23 cellular contexts compared by ENCODE assay signal in genomic region chr20:8326196-8326595, GRCh38.
DNase-seq lines count a peak whose midpoint lies in the region; ATAC-seq, FAIRE-seq and TF ChIP-seq lines count a peak whose summit lies in the region.
"Had no signal": no experiment of that assay in that cellular context is flagged by ENCODE, and none has a peak within 500 bp of the region (broad histone marks: within the 10 kb centered on the region; RNA-seq: fewer than 3 reads in every experiment).

No MANE protein-coding gene starts in this region.

- in situ Hi-C loops in HepG2 (cut with HindIII; ENCODE audit: extremely low pct_ligation_motif_present, low pct_unique_long_range_greater_than_20kb), result no loop called here

- H3K79me2 ChIP-seq in HepG2 (ENCODE audit: insufficient read depth, low read length), result no peaks in the 10 kb centered on the region

- POLR2A ChIA-PET in HepG2 (lab: Yijun Ruan, JAX), result no interaction called here

- H3K36me3 ChIP-seq in HepG2 (replicated peaks in 1 of 2; ENCODE audit: control insufficient read depth in 1 of 2, insufficient read depth in 2 of 2, low read length in 2 of 2), result peaks cover 0 to 2% of the 10 kb centered on the region in 2 experiments; a peak in 3 of 5 replicates
- no peaks in the 10 kb centered on the region for H3K36me3 ChIP-seq in right lobe of liver
- H3K36me3 ChIP-seq in H7 (replicated peaks; ENCODE audit: control insufficient read depth, insufficient read depth, low read length), result no peaks in the 10 kb centered on the region

- H3K27me3 ChIP-seq in HepG2 (ENCODE audit: control insufficient read depth in 1 of 2, insufficient read depth in 2 of 2, low read length in 2 of 2), result no peaks in the 10 kb centered on the region
- no peaks in the 10 kb centered on the region for H3K27me3 ChIP-seq in right lobe of liver
- no peaks in the 10 kb centered on the region for H3K27me3 ChIP-seq in H7 (ENCODE audit: control insufficient read depth, insufficient read depth, low read length)
- H3K27me3 ChIP-seq: BLaER1 treated with 17β-estradiol and CSF1 and Interleukin-3, amounts not matched to agents 10 nM and 100 nM had no signal

- no peak overlapping the region for H3K4me3 Mint-ChIP-seq in nephron
- H3K4me3 Mint-ChIP-seq: B cell; CD4-positive, alpha-beta T cell; CD8-positive, alpha-beta T cell had no signal

- no peaks in the 10 kb centered on the region for H3K36me3 Mint-ChIP-seq in nephron (ENCODE audit: low read depth)
- H3K36me3 Mint-ChIP-seq: CD8-positive, alpha-beta T cell had no signal

- no peak overlapping the region for H3K9ac ChIP-seq in HepG2 (ENCODE audit: insufficient read depth, low read depth, low read length)
- H3K9ac ChIP-seq: BLaER1 treated with 17β-estradiol and CSF1 and Interleukin-3, amounts not matched to agents 10 nM and 100 nM had no signal

- intact Hi-C loops in HepG2 (cut with micrococcal nuclease; ENCODE audit: unreplicated experiment), result no loop called here
- intact Hi-C loops in right lobe of liver (cut with DNase I), result no loop called here

- H3K4me1 Mint-ChIP-seq in nephron, result peaks cover 5% of the 10 kb centered on the region
- H3K4me1 Mint-ChIP-seq: B cell had no signal

- H2AFZ ChIP-seq in HepG2 (ENCODE audit: low read length), result no peak overlapping the region

- H3K4me2 ChIP-seq in HepG2 (ENCODE audit: low read depth, low read length), result no peak overlapping the region
- H3K4me2 ChIP-seq: A549; BLaER1 treated with 17β-estradiol and CSF1 and Interleukin-3, amounts not matched to agents 10 nM and 100 nM had no signal

- peaks cover 48% of the 10 kb centered on the region for H3K4me1 ChIP-seq in HepG2 (ENCODE audit: insufficient read depth, low read length)
- H3K4me1 ChIP-seq in right lobe of liver, result no peaks in the 10 kb centered on the region
- H3K4me1 ChIP-seq: A549 had no signal

- no peak for TF ChIP-seq RAD21 in HepG2 (CRISPR knock-in tag; IDR thresholded peaks at IDR 0.05)

- TF ChIP-seq POLR2A in HepG2 (IDR thresholded peaks at IDR 0.05; ENCODE audit: insufficient read depth in 1 of 2, low read depth in 2 of 2, low read length in 2 of 2) (no peak), right lobe of liver (IDR thresholded peaks at IDR 0.05) (no peak)

- no TSS peak for BruUV-seq in HepG2 (replicated peaks; lab: Mats Ljungman, UMichigan)

- peak overlapping the region; percentile 34 to 78 (median 56) for H3K27ac Mint-ChIP-seq in nephron
- H3K27ac Mint-ChIP-seq: B cell; CD4-positive, alpha-beta T cell; CD8-positive, alpha-beta T cell had no signal

- H4K20me1 ChIP-seq in HepG2 (ENCODE audit: insufficient read depth, low read length), result no peaks in the 10 kb centered on the region
- H4K20me1 ChIP-seq: BLaER1 treated with 17β-estradiol and CSF1 and Interleukin-3, amounts not matched to agents 10 nM and 100 nM had no signal

- 83% methylated on average over 3 of the region's 3 CpGs for WGBS in HepG2 (ENCODE audit: low lambda C conversion rate)
- WGBS in right lobe of liver (ENCODE audit: insufficient coverage, low coverage, low lambda C conversion rate, missing lambda C conversion rate), result 68% methylated on average over 3 of the region's 3 CpGs

- no peak overlapping the region for H3K27ac ChIP-seq in HepG2 (ENCODE audit: extremely low read length, insufficient read depth, low read length)
- no peak overlapping the region for H3K27ac ChIP-seq in right lobe of liver
- H3K27ac ChIP-seq: 22Rv1; A549; BLaER1 treated with 17β-estradiol and CSF1 and Interleukin-3, amounts not matched to agents 10 nM and 100 nM; C4-2B had no signal

- TF ChIP-seq EP300 in HepG2 (IDR thresholded peaks at IDR 0.05; ENCODE audit: low read depth in 2 of 2, low read length in 2 of 2), result no peak
- TF ChIP-seq EP300 in HepG2 (CRISPR knock-in tag; IDR thresholded peaks at IDR 0.05; ENCODE audit: borderline replicate concordance), result no peak

- H3K9me3 Mint-ChIP-seq in nephron, result no peaks in the 10 kb centered on the region
- H3K9me3 Mint-ChIP-seq: CD4-positive, alpha-beta T cell; CD8-positive, alpha-beta T cell had no signal

- CTCF ChIA-PET in HepG2 (lab: Yijun Ruan, JAX; ENCODE audit: low intra/inter-chr PET ratio, low total read pairs), result no interaction called here

- TF ChIP-seq CTCF in HepG2 (CRISPR knock-in tag; IDR thresholded peaks at IDR 0.05) (no peak), right lobe of liver (IDR thresholded peaks at IDR 0.05) (no peak), nephron (IDR thresholded peaks at IDR 0.05; ENCODE audit: unreplicated experiment in 3 of 3) (no peak)

- FAIRE-seq in HepG2 (lab: Jason Lieb, UNC), result no peak
- FAIRE-seq: A549, D721Med, G401.6, GM12891 had no signal

- no peak for DNase-seq in HepG2 (ENCODE audit: low spot score)
- DNase-seq in right lobe of liver, result no peak
- DNase-seq in kidney tubule cell (ENCODE audit: low spot score), result peak; percentile 30
- DNase-seq in renal cortical epithelial cell (ENCODE audit: low read depth), result peak; percentile 43
- no peak for DNase-seq in H7
- DNase-seq: AML-193; Caco-2; Calu3; CD4-positive, alpha-beta T cell; CD8-positive, alpha-beta T cell; DMS79 treated with DMSO at 0.1 percent for 48 hours; GF-D8 had no signal

- no peaks in the 10 kb centered on the region for H3K9me3 ChIP-seq in HepG2 (ENCODE audit: low read length)
- no peaks in the 10 kb centered on the region for H3K9me3 ChIP-seq in right lobe of liver
- H3K9me3 ChIP-seq: A549, Caco-2 had no signal

- ATAC-seq in HepG2 (no peak), right lobe of liver (no peak), GM18909 (IDR thresholded peaks at IDR 0.05; ENCODE audit: poor library complexity, unreplicated experiment) (no peak), GM21737 (IDR thresholded peaks at IDR 0.05; ENCODE audit: unreplicated experiment) (no peak)
- ATAC-seq: A549; CD8-positive, alpha-beta T cell had no signal

- no peaks in the 10 kb centered on the region for H3K27me3 Mint-ChIP-seq in nephron (ENCODE audit: low read depth)
- H3K27me3 Mint-ChIP-seq: CD4-positive, alpha-beta T cell had no signal

- H3K4me3 ChIP-seq in HepG2 (replicated peaks in 1 of 3; ENCODE audit: insufficient read depth in 1 of 3, low read depth in 2 of 3, low read length in 3 of 3) (no peak overlapping the region), right lobe of liver (no peak overlapping the region), H7 (ENCODE audit: insufficient read depth, low read depth, low read length) (no peak overlapping the region)
- H3K4me3 ChIP-seq: A549; BLaER1 treated with 17β-estradiol and CSF1 and Interleukin-3, amounts not matched to agents 10 nM and 100 nM had no signal

TF ChIP-seq in HepG2, 621 proteins besides CTCF, POLR2A, EP300 and RAD21 (continues in another document):
- TF ChIP-seq CREB1 (IDR thresholded peaks at IDR 0.05) (no peak), CREB1 (CRISPR knock-in tag; IDR thresholded peaks at IDR 0.05) (0 out of 2 replicates have a peak, but pooled peaks have one; percentile 26), U2AF2 (IDR thresholded peaks at IDR 0.05; ENCODE audit: low read depth, low read length) (no peak), ZNF337 (CRISPR knock-in tag; IDR thresholded peaks at IDR 0.05; ENCODE audit: borderline replicate concordance, low read depth) (no peak), EED (CRISPR knock-in tag; IDR thresholded peaks at IDR 0.05) (no peak), NCOA1 (CRISPR knock-in tag; IDR thresholded peaks at IDR 0.05) (0 out of 2 replicates have a peak, but pooled peaks have one; percentile 23), SOX13 (IDR thresholded peaks at IDR 0.05) (no peak), SOX13 (CRISPR knock-in tag; conservative IDR thresholded peaks at IDR 0.05 in 1 of 2, IDR thresholded peaks at IDR 0.05 in 1 of 2) (peak in 1 of 2 experiments; percentile 17; a peak in 1 of 4 replicates), ZFP62 (CRISPR knock-in tag; IDR thresholded peaks at IDR 0.05) (no peak), E2F2 (CRISPR knock-in tag; IDR thresholded peaks at IDR 0.05; ENCODE audit: borderline replicate concordance) (no peak), ZNF264 (CRISPR knock-in tag; IDR thresholded peaks at IDR 0.05) (no peak), RARA (CRISPR knock-in tag; IDR thresholded peaks at IDR 0.05) (0 out of 2 replicates have a peak, but pooled peaks have one; percentile 33), SOX6 (IDR thresholded peaks at IDR 0.05) (no peak), SOX6 (CRISPR knock-in tag; IDR thresholded peaks at IDR 0.05) (no peak)
- TF ChIP-seq, protein P1, sequence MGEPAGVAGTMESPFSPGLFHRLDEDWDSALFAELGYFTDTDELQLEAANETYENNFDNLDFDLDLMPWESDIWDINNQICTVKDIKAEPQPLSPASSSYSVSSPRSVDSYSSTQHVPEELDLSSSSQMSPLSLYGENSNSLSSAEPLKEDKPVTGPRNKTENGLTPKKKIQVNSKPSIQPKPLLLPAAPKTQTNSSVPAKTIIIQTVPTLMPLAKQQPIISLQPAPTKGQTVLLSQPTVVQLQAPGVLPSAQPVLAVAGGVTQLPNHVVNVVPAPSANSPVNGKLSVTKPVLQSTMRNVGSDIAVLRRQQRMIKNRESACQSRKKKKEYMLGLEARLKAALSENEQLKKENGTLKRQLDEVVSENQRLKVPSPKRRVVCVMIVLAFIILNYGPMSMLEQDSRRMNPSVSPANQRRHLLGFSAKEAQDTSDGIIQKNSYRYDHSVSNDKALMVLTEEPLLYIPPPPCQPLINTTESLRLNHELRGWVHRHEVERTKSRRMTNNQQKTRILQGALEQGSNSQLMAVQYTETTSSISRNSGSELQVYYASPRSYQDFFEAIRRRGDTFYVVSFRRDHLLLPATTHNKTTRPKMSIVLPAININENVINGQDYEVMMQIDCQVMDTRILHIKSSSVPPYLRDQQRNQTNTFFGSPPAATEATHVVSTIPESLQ (CRISPR knock-in tag; conservative IDR thresholded peaks at IDR 0.05), result no peak

Comparison
In these comparisons a context has a peak if more than half of its experiments do, and no peak if none do; other contexts are left out.
1. DNase-seq: peak in kidney tubule cell (single experiment) and renal cortical epithelial cell (single experiment); none in HepG2 (single experiment), right lobe of liver (0 of 3) and H7 (single experiment).